In the genomic region with DNA sequence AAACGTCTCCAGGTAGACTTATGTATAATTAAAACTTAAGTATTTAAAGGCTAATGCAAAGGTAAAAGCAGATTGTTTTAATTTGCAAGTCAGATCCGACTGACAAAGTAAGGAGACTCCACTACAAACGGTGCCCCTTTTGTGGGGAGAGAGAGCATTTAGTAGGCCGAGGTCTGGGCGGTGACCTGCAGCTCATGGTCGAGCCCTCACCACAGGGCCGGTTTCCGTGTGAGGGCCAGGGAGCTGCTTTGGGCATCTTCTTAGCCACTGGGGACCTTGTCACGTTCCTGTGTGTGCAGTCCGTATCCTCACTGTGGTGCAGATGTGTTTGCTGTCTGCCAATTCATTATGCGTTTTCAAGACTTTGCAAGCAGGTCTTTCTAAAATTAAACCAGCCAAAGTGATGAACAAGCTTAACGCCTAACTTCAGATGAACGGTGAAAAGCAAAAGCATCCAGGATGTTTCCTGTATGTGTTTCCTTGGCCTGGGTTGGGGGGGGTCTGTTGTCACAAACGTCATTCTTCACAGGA, we compare ENCODE assay signal across 32 cellular contexts. TPM values are rescaled to one million over a fixed set of nuclear protein-coding genes. Genes with fewer than 3 reads are reported as not detected.
"Had no signal": no experiment of that assay in that cellular context is flagged by ENCODE, and none has a peak within 500 bp of the region (broad histone marks: within the 10 kb centered on the region; RNA-seq: fewer than 3 reads in every experiment).

No MANE protein-coding gene starts in this region.

- H3K27me3 Mint-ChIP-seq: activated B cell treated with CpG ODN at 0.5 μM for 24 hours; activated CD8-positive, alpha-beta T cell treated with anti-CD3 and anti-CD28 coated beads for 36 hours; activated naive CD8-positive, alpha-beta T cell treated with anti-CD3 and anti-CD28 coated beads, Interleukin-2, amount 10 ng/mL, durations not matched to agents 7 days and 5 days; central memory CD8-positive, alpha-beta T cell; dendritic cell treated with granulocyte-macrophage colony-stimulating factor and Interleukin-4, amounts not matched to agents 40 ng/mL and 50 ng/mL, for 4 days had no signal

- H3K36me3 ChIP-seq: ascending aorta, brain microvascular endothelial cell, heart left ventricle, WERI-Rb-1 had no signal

- H3K27ac ChIP-seq: ascending aorta, brain microvascular endothelial cell, coronary artery, dorsolateral prefrontal cortex, heart left ventricle, WERI-Rb-1 had no signal

- H3K4me1 Mint-ChIP-seq: activated B cell treated with CpG ODN at 0.5 μM for 24 hours; activated naive CD8-positive, alpha-beta T cell treated with anti-CD3 and anti-CD28 coated beads, Interleukin-2, amount 10 ng/mL, durations not matched to agents 7 days and 5 days; central memory CD8-positive, alpha-beta T cell had no signal

- H3K27me3 ChIP-seq: ascending aorta, brain microvascular endothelial cell, dorsolateral prefrontal cortex had no signal

- H3K4me3 ChIP-seq: ascending aorta, coronary artery, dorsolateral prefrontal cortex, heart left ventricle had no signal

- DNase-seq: activated B cell treated with CpG ODN at 0.5 μM for 24 hours; activated CD4-positive, alpha-beta T cell treated with anti-CD3 and anti-CD28 coated beads for 48 hours; activated CD4-positive, alpha-beta T cell treated with anti-CD3 and anti-CD28 coated beads, Interleukin-2, amount 50 U/mL, for 1 hour; activated CD4-positive, alpha-beta T cell treated with anti-CD3 and anti-CD28 coated beads, Interleukin-2, amount 50 U/mL, for 48 hours; activated CD8-positive, alpha-beta memory T cell treated with anti-CD3 and anti-CD28 coated beads for 24 hours; activated CD8-positive, alpha-beta T cell treated with anti-CD3 and anti-CD28 coated beads for 36 hours; activated effector memory CD4-positive, alpha-beta T cell treated with anti-CD3 and anti-CD28 coated beads, Interleukin-2, amount 50 U/mL, for 16 hours; activated naive CD4-positive, alpha-beta T cell treated with anti-CD3 and anti-CD28 coated beads for 36 hours; activated naive CD8-positive, alpha-beta T cell treated with anti-CD3 and anti-CD28 coated beads, Interleukin-2, amount 10 ng/mL, durations not matched to agents 7 days and 5 days; activated T-cell treated with anti-CD3 and anti-CD28 coated beads, Interleukin-2, amount 50 U/mL, for 1 hour; activated T-cell treated with anti-CD3 and anti-CD28 coated beads, Interleukin-2, amount 50 U/mL, for 48 hours; brain microvascular endothelial cell; dorsolateral prefrontal cortex; effector memory CD4-positive, alpha-beta T cell; endodermal cell; foreskin fibroblast; glutamatergic neuron; heart left ventricle; T-helper 9 cell; WERI-Rb-1 had no signal

- H3K9me3 Mint-ChIP-seq: activated B cell treated with CpG ODN at 0.5 μM for 24 hours; activated CD8-positive, alpha-beta T cell treated with anti-CD3 and anti-CD28 coated beads for 36 hours; activated naive CD4-positive, alpha-beta T cell treated with anti-CD3 and anti-CD28 coated beads for 36 hours; activated naive CD4-positive, alpha-beta T cell treated with anti-CD3 and anti-CD28 coated beads, Interleukin-2, amount 50 U/mL, for 72 hours; activated naive CD8-positive, alpha-beta T cell treated with anti-CD3 and anti-CD28 coated beads, Interleukin-2, amount 10 ng/mL, durations not matched to agents 7 days and 5 days; activated T-helper 1 cell treated with anti-CD3 and anti-CD28 coated beads, Interleukin-12 subunit alpha, Interleukin-12 subunit beta, Interleukin-2, Interleukin-4 antibody, amounts not matched to agents 30 ng/mL and 10 ng/mL and 1 ng/mL, durations not matched to agents 14 hours and 24 hours and 36 hours; activated T-helper 2 cell treated with anti-CD3 and anti-CD28 coated beads, Interferon-gamma antibody, Interleukin-2, Interleukin-4, amounts not matched to agents 10 μg/mL and 5 μg/mL and 100 μg/mL, durations not matched to agents 14 hours and 24 hours and 36 hours; central memory CD8-positive, alpha-beta T cell; dendritic cell treated with granulocyte-macrophage colony-stimulating factor and Interleukin-4, amounts not matched to agents 40 ng/mL and 50 ng/mL, for 4 days; endodermal cell had no signal

- H3K4me3 Mint-ChIP-seq: activated B cell treated with CpG ODN at 0.5 μM for 24 hours; activated CD8-positive, alpha-beta T cell treated with anti-CD3 and anti-CD28 coated beads for 36 hours; activated naive CD4-positive, alpha-beta T cell treated with anti-CD3 and anti-CD28 coated beads for 36 hours; activated naive CD8-positive, alpha-beta T cell treated with anti-CD3 and anti-CD28 coated beads, Interleukin-2, amount 10 ng/mL, durations not matched to agents 7 days and 5 days; activated T-helper 1 cell treated with anti-CD3 and anti-CD28 coated beads, Interleukin-12 subunit alpha, Interleukin-12 subunit beta, Interleukin-2, Interleukin-4 antibody, amounts not matched to agents 30 ng/mL and 10 ng/mL and 1 ng/mL, durations not matched to agents 14 hours and 24 hours and 36 hours; central memory CD8-positive, alpha-beta T cell; dendritic cell treated with granulocyte-macrophage colony-stimulating factor and Interleukin-4, amounts not matched to agents 40 ng/mL and 50 ng/mL, for 4 days; endodermal cell had no signal

- H3K4me1 ChIP-seq: ascending aorta, heart left ventricle had no signal

- H3K27ac Mint-ChIP-seq: activated B cell treated with CpG ODN at 0.5 μM for 24 hours; activated CD8-positive, alpha-beta T cell treated with anti-CD3 and anti-CD28 coated beads for 36 hours; activated naive CD4-positive, alpha-beta T cell treated with anti-CD3 and anti-CD28 coated beads for 36 hours; activated naive CD4-positive, alpha-beta T cell treated with anti-CD3 and anti-CD28 coated beads, Interleukin-2, amount 50 U/mL, for 72 hours; activated naive CD8-positive, alpha-beta T cell treated with anti-CD3 and anti-CD28 coated beads, Interleukin-2, amount 10 ng/mL, durations not matched to agents 7 days and 5 days; activated T-helper 1 cell treated with anti-CD3 and anti-CD28 coated beads, Interleukin-12 subunit alpha, Interleukin-12 subunit beta, Interleukin-2, Interleukin-4 antibody, amounts not matched to agents 30 ng/mL and 10 ng/mL and 1 ng/mL, durations not matched to agents 14 hours and 24 hours and 36 hours; activated T-helper 2 cell treated with anti-CD3 and anti-CD28 coated beads, Interferon-gamma antibody, Interleukin-2, Interleukin-4, amounts not matched to agents 10 μg/mL and 5 μg/mL and 100 μg/mL, durations not matched to agents 14 hours and 24 hours and 36 hours; dendritic cell treated with granulocyte-macrophage colony-stimulating factor and Interleukin-4, amounts not matched to agents 40 ng/mL and 50 ng/mL, for 4 days; endodermal cell had no signal

- ATAC-seq: activated CD4-positive, CD25-positive, alpha-beta regulatory T cell treated with anti-CD3 and anti-CD28 coated beads, Interleukin-2, amount 50 U/mL, for 24 hours; activated CD8-positive, alpha-beta T cell treated with anti-CD3 and anti-CD28 coated beads for 36 hours; activated naive CD4-positive, alpha-beta T cell treated with anti-CD3 and anti-CD28 coated beads, Interleukin-2, amount 50 U/mL, for 72 hours; esophagus mucosa; heart left ventricle had no signal

- H3K36me3 Mint-ChIP-seq: activated naive CD4-positive, alpha-beta T cell treated with anti-CD3 and anti-CD28 coated beads, Interleukin-2, amount 50 U/mL, for 72 hours; activated naive CD8-positive, alpha-beta T cell treated with anti-CD3 and anti-CD28 coated beads, Interleukin-2, amount 10 ng/mL, durations not matched to agents 7 days and 5 days had no signal

- H3K9me3 ChIP-seq: ascending aorta, heart left ventricle had no signal

RNA-seq across cellular contexts. Expression of gene CDH4, which starts 50.0 kb away (rescaled TPM):
- total RNA-seq: activated B cell treated with CpG ODN at 0.5 μM for 24 hours; activated T-helper 1 cell treated with anti-CD3 and anti-CD28 coated beads, Interleukin-12 subunit alpha, Interleukin-12 subunit beta, Interleukin-2, Interleukin-4 antibody, amounts not matched to agents 30 ng/mL and 10 ng/mL and 1 ng/mL, durations not matched to agents 14 hours and 24 hours and 36 hours; activated T-helper 2 cell treated with anti-CD3 and anti-CD28 coated beads, Interferon-gamma antibody, Interleukin-2, Interleukin-4, amounts not matched to agents 10 μg/mL and 5 μg/mL and 100 μg/mL, durations not matched to agents 14 hours and 24 hours and 36 hours; ascending aorta; cardiac septum; esophagus mucosa; T-helper 1 cell treated with Interleukin-12 subunit alpha and Interleukin-12 subunit beta and Interleukin-4 antibody, amounts not matched to agents 30 ng/mL and 1 ng/mL, for 36 hours; T-helper 2 cell treated with Interferon-gamma antibody and Interleukin-4, amounts not matched to agents 100 ng/mL and 5 ng/mL, for 36 hours had no signal
